19 cellular contexts compared by ENCODE assay signal in genomic region chr1:4220362-4220761, GRCh38.
"Had no signal": no experiment of that assay in that cellular context is flagged by ENCODE, and none has a peak within 500 bp of the region (broad histone marks: within the 10 kb centered on the region; RNA-seq: fewer than 3 reads in every experiment).

No MANE protein-coding gene starts in this region.

- H3K4me3 ChIP-seq: coronary artery, dorsolateral prefrontal cortex, esophagus squamous epithelium, gastrocnemius medialis, heart right ventricle, left lung, lower lobe of right lung had no signal

- H3K27me3 ChIP-seq: gastrocnemius medialis had no signal

- H3K9me3 ChIP-seq: esophagus squamous epithelium, gastrocnemius medialis, heart right ventricle, left lung, lower lobe of right lung had no signal

- H3K4me1 ChIP-seq: esophagus squamous epithelium, gastrocnemius medialis, heart right ventricle, left lung, lower lobe of right lung had no signal

- H3K27ac ChIP-seq: coronary artery, dorsolateral prefrontal cortex, esophagus squamous epithelium, gastrocnemius medialis, heart right ventricle, left lung, lower lobe of right lung had no signal

- H3K36me3 ChIP-seq: esophagus squamous epithelium, gastrocnemius medialis, heart right ventricle, left lung, lower lobe of right lung had no signal

- DNase-seq: dermis blood vessel endothelial cell; dorsolateral prefrontal cortex; effector CD4-positive, alpha-beta T cell; effector memory CD4-positive, alpha-beta T cell; esophagus squamous epithelium; foreskin fibroblast; foreskin melanocyte; gastrocnemius medialis; glutamatergic neuron; head of caudate nucleus; heart right ventricle; hippocampal formation; left cardiac atrium; left lung; left ventricle myocardium superior; lower lobe of right lung; mesenchymal stem cell; midbrain had no signal
